ENCODE assay signal across 10 cellular contexts in the genomic region with DNA sequence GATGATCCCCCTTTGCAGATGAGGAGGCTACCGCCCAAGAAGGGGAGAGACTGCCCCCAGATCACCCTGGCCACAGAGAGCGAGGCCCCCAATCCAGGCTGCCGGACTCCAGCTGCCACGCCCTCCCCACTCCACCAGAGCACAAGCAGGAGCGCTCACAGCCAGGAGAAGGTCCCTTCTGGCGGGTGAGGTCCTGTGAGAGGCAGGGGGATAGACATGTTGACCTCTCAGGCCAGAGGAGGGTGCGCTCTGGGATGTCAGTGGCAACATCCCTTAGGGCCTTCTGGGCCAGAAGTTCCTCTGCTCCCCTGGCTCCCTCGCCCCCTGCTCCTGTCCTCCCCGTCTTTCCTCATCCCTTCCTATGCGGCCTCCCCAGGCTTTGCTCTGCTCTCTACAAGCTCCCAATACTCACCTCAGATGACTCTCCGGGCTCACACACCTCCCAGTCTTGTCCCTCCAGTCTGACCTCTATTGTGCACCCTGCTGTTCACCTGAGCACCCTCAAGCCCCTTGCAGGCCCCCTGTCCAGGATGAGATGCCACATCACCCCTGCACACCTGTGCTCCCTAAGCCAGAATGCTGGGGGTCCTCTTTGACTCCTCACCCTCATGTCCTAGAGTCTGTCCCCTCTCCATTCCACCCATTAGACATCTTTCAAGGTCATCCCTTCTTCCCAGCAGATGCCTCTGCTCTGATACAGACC. TPM values are rescaled to one million over a fixed set of nuclear protein-coding genes. Genes with fewer than 3 reads are reported as not detected.
A peak's percentile ranks its signal among the peaks of the same experiment; 100 is the strongest.
DNase-seq lines count a peak whose midpoint lies in the region; ATAC-seq and TF ChIP-seq lines count a peak whose summit lies in the region.
"Had no signal": no experiment of that assay in that cellular context is flagged by ENCODE, and none has a peak within 500 bp of the region (broad histone marks: within the 10 kb centered on the region; RNA-seq: fewer than 3 reads in every experiment).

No MANE protein-coding gene starts in this region.

- H3K9ac ChIP-seq in KMS-11: no peak overlapping the region; the same call in 1 of the 2 replicates

- intact Hi-C loops in Caco-2 (cut with micrococcal nuclease; ENCODE audit: unreplicated experiment): loop anchor here (1.0 kb wide), 1 partner anchor 108 kb away; a partner anchor contains a TSS

- H3K27ac ChIP-seq in KMS-11 (no peak overlapping the region), osteoblast (ENCODE audit: low read depth, low read length) (no peak overlapping the region)
- H3K27ac ChIP-seq: epithelial cell of prostate had no signal

- ATAC-seq in GM19035 (IDR thresholded peaks at IDR 0.05; ENCODE audit: unreplicated experiment) (no peak), GM21526 (IDR thresholded peaks at IDR 0.05; ENCODE audit: low FRiP score, unreplicated experiment) (no peak)

- TF ChIP-seq CTCF in Caco-2 (IDR thresholded peaks at IDR 0.05; ENCODE audit: insufficient read depth in 1 of 2, low read depth in 1 of 2, low read length in 1 of 2, severe bottlenecking in 1 of 2, unreplicated experiment in 1 of 2): no peak
- TF ChIP-seq CTCF in KMS-11 (conservative IDR thresholded peaks at IDR 0.05; ENCODE audit: low read depth, low read length): no peak
- TF ChIP-seq CTCF in osteoblast (IDR thresholded peaks at IDR 0.05; ENCODE audit: extremely low read depth, low read depth, low read length): no peak

- POLR2A ChIA-PET in Caco-2 (lab: Charles Lee): interaction anchor here (1.0 to 1.9 kb wide), 5 partner anchors 128 to 217 kb away, joined by 3 to 7 read pairs (median 5); a partner anchor contains a TSS

- DNase-seq in Caco-2 (no peak), cerebellar cortex (ENCODE audit: low spot score) (peak; percentile 63), osteoblast (ENCODE audit: insufficient read length, low spot score, missing footprints) (peak; percentile 45), Ammon's horn (ENCODE audit: low spot score) (no peak), MV-4-11 (lab: John Stamatoyannopoulos, UW) (no peak)

- peaks cover 25% of the 10 kb centered on the region for H3K27me3 Mint-ChIP-seq in Caco-2 (ENCODE audit: insufficient read depth, unreplicated experiment)

- H3K4me3 ChIP-seq in Caco-2 (ENCODE audit: low read depth, low read length) (peak overlapping the region; percentile 6), KMS-11 (IDR thresholded peaks at IDR 0.05; ENCODE audit: insufficient read depth, low read depth, low read length) (no peak overlapping the region), osteoblast (ENCODE audit: insufficient read depth, low read length) (no peak overlapping the region)

- no peak overlapping the region for H3K27ac Mint-ChIP-seq in Caco-2 (ENCODE audit: unreplicated experiment)

- CTCF ChIA-PET in Caco-2 (lab: Charles Lee): interaction anchor here (0.5 to 4.1 kb wide), 45 partner anchors 9 to 599 kb away, joined by 3 to 114 read pairs (median 5); a partner anchor contains a TSS

- H3K36me3 ChIP-seq in Caco-2 (ENCODE audit: control insufficient read depth, insufficient read depth, low read length) (no peaks in the 10 kb centered on the region), KMS-11 (ENCODE audit: insufficient read depth) (no peaks in the 10 kb centered on the region), osteoblast (ENCODE audit: insufficient read depth, low read length) (no peaks in the 10 kb centered on the region)

- peaks cover 7% of the 10 kb centered on the region for H3K4me1 Mint-ChIP-seq in Caco-2 (ENCODE audit: low read depth, unreplicated experiment)

- no peaks in the 10 kb centered on the region for H3K79me2 ChIP-seq in KMS-11 (ENCODE audit: insufficient read depth, low read depth)
- H3K79me2 ChIP-seq in osteoblast (ENCODE audit: insufficient read depth, low read length): no peaks in the 10 kb centered on the region

- H3K4me3 Mint-ChIP-seq in Caco-2 (ENCODE audit: unreplicated experiment): peak overlapping the region; percentile 72

- H3K9me3 ChIP-seq in Caco-2: no peaks in the 10 kb centered on the region
- no peaks in the 10 kb centered on the region for H3K9me3 ChIP-seq in osteoblast (ENCODE audit: low read depth, low read length)

- H2AFZ ChIP-seq in KMS-11 (ENCODE audit: low read depth) (peak overlapping the region; percentile 99), osteoblast (ENCODE audit: low read length) (no peak overlapping the region)

- H3K4me1 ChIP-seq in Caco-2: peaks cover 12% of the 10 kb centered on the region
- peaks cover 31% of the 10 kb centered on the region for H3K4me1 ChIP-seq in KMS-11 (ENCODE audit: low read depth, poor library complexity, severe bottlenecking)
- H3K4me1 ChIP-seq in osteoblast (ENCODE audit: insufficient read depth, low read length): peaks cover 7% of the 10 kb centered on the region

- H4K20me1 ChIP-seq in KMS-11 (ENCODE audit: insufficient read depth) (no peaks in the 10 kb centered on the region), osteoblast (ENCODE audit: insufficient read depth, low read length) (no peaks in the 10 kb centered on the region)

- H3K9me3 Mint-ChIP-seq in Caco-2 (ENCODE audit: unreplicated experiment): no peaks in the 10 kb centered on the region
- H3K9me3 Mint-ChIP-seq: activated naive CD4-positive, alpha-beta T cell treated with anti-CD3 and anti-CD28 coated beads, Interleukin-2, amount 50 U/mL, for 72 hours had no signal

- H3K4me2 ChIP-seq in KMS-11 (peak overlapping the region; percentile 53), osteoblast (ENCODE audit: insufficient read depth, low read length) (no peak overlapping the region)

- no TSS peak for BruUV-seq in Caco-2 (replicated peaks; lab: Mats Ljungman, UMichigan)

- peaks cover 6% of the 10 kb centered on the region for H3K36me3 Mint-ChIP-seq in Caco-2 (ENCODE audit: insufficient read depth, unreplicated experiment)
- H3K36me3 Mint-ChIP-seq: activated naive CD4-positive, alpha-beta T cell treated with anti-CD3 and anti-CD28 coated beads, Interleukin-2, amount 50 U/mL, for 72 hours had no signal

- H3K27me3 ChIP-seq in Caco-2 (replicated peaks; ENCODE audit: control insufficient read depth, insufficient read depth, low read length) (no peaks in the 10 kb centered on the region; the same call in 1 of the 2 replicates), KMS-11 (ENCODE audit: insufficient read depth, low read depth) (peaks cover 55% of the 10 kb centered on the region), osteoblast (ENCODE audit: insufficient read depth, low read length) (peaks cover 13% of the 10 kb centered on the region)

RNA-seq across cellular contexts. Expression of a gene that starts 5.0 kb away (rescaled TPM):
- 1.7 and 2.0 TPM in 2 replicates for total RNA-seq in Caco-2 (2022)
- 1.8 and 3.3 TPM in 2 replicates for total RNA-seq in osteoblast

Comparison
In these comparisons a context has a peak if more than half of its experiments do, and no peak if none do; other contexts are left out.
1. DNase-seq: peak in cerebellar cortex (single experiment) and osteoblast (single experiment); none in Caco-2 (0 of 2), Ammon's horn (single experiment) and MV-4-11 (single experiment).